ENCODE assay signal across 24 cellular contexts in the genomic region with DNA sequence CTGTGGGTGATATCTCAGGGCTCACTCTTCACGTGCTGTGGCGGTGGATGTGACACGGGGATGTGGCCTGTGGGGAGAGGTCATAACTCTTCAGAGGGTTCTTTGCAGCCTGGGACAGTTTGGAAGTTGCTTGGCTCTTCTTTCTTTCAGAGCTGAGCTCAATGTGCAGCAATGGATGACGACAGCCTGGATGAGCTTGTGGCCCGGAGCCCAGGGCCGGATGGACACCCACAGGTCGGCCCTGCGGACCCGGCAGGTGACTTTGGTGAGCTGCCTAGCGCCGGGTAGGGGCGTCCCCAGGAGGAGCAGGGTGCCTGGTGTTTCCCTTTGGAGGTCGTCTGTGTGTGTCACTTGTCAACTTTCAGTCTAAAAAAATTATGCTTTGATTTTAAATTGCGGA. TPM values are rescaled to one million over a fixed set of nuclear protein-coding genes. Genes with fewer than 3 reads are reported as not detected.
DNase-seq lines count a peak whose midpoint lies in the region; ATAC-seq and TF ChIP-seq lines count a peak whose summit lies in the region.
"Had no signal": no experiment of that assay in that cellular context is flagged by ENCODE, and none has a peak within 500 bp of the region (broad histone marks: within the 10 kb centered on the region; RNA-seq: fewer than 3 reads in every experiment).

No MANE protein-coding gene starts in this region.

- H3K9me3 ChIP-seq in gastrocnemius medialis: no peaks in the 10 kb centered on the region
- H3K9me3 ChIP-seq: BLaER1, heart right ventricle, vagina had no signal

- no peaks in the 10 kb centered on the region for H3K27me3 Mint-ChIP-seq in activated CD8-positive, alpha-beta T cell treated with anti-CD3 and anti-CD28 coated beads, Interleukin-2, amount 10 ng/mL, durations not matched to agents 7 days and 5 days (ENCODE audit: low read depth)
- H3K27me3 Mint-ChIP-seq in activated CD8-positive, alpha-beta T cell treated with anti-CD3 and anti-CD28 coated beads for 36 hours: no peaks in the 10 kb centered on the region
- H3K27me3 Mint-ChIP-seq in endothelial cell (ENCODE audit: unreplicated experiment) (peaks cover 5% of the 10 kb centered on the region), neural crest cell (ENCODE audit: low read depth) (peaks cover 3% of the 10 kb centered on the region)
- no peaks in the 10 kb centered on the region for H3K27me3 Mint-ChIP-seq in activated naive CD4-positive, alpha-beta T cell treated with anti-CD3 and anti-CD28 coated beads for 36 hours (ENCODE audit: low read depth)

- H3K4me3 ChIP-seq in gastrocnemius medialis: no peak overlapping the region
- H3K4me3 ChIP-seq: BLaER1, heart right ventricle, vagina had no signal

- no peak for TF ChIP-seq POLR2A in gastrocnemius medialis (IDR thresholded peaks at IDR 0.05)

- H3K9me3 Mint-ChIP-seq in activated CD8-positive, alpha-beta T cell treated with anti-CD3 and anti-CD28 coated beads, Interleukin-2, amount 10 ng/mL, durations not matched to agents 7 days and 5 days (ENCODE audit: insufficient read depth): no peaks in the 10 kb centered on the region
- H3K9me3 Mint-ChIP-seq in activated CD8-positive, alpha-beta T cell treated with anti-CD3 and anti-CD28 coated beads for 36 hours: no peaks in the 10 kb centered on the region
- H3K9me3 Mint-ChIP-seq in endothelial cell (ENCODE audit: unreplicated experiment) (no peaks in the 10 kb centered on the region), neural crest cell (no peaks in the 10 kb centered on the region)
- no peaks in the 10 kb centered on the region for H3K9me3 Mint-ChIP-seq in activated naive CD4-positive, alpha-beta T cell treated with anti-CD3 and anti-CD28 coated beads for 36 hours
- H3K9me3 Mint-ChIP-seq: immature natural killer cell had no signal

- no peak for DNase-seq in activated CD8-positive, alpha-beta T cell treated with anti-CD3 and anti-CD28 coated beads, Interleukin-2, amount 10 ng/mL, durations not matched to agents 7 days and 5 days
- DNase-seq in activated CD8-positive, alpha-beta T cell treated with anti-CD3 and anti-CD28 coated beads for 36 hours: no peak
- DNase-seq in RWPE1 (ENCODE audit: low spot score) (no peak), endothelial cell (ENCODE audit: low spot score) (no peak), neural crest cell (ENCODE audit: low read depth, low spot score) (no peak), gastrocnemius medialis (no peak)
- no peak for DNase-seq in activated naive CD4-positive, alpha-beta T cell treated with anti-CD3 and anti-CD28 coated beads for 36 hours
- DNase-seq: activated effector memory CD4-positive, alpha-beta T cell treated with Interleukin-2 at 50 U/mL for 16 hours; heart right ventricle; Karpas-422; NCI-H1092; NCI-H2081; NCI-H524; stimulated activated CD4-positive, alpha-beta T cell treated with anti-CD3 and anti-CD28 coated beads, Interleukin-4, amount 100 ng/mL, for 24 hours; substantia nigra had no signal

- H3K4me1 ChIP-seq in gastrocnemius medialis: peaks cover 36 to 52% of the 10 kb centered on the region in 2 donors

- intact Hi-C loops in activated CD8-positive, alpha-beta T cell treated with anti-CD3 and anti-CD28 coated beads for 36 hours (cut with micrococcal nuclease): no loop called here
- intact Hi-C loops in gastrocnemius medialis (cut with DNase I; ENCODE audit: low total_unique reads): no loop called here
- intact Hi-C loops in activated naive CD4-positive, alpha-beta T cell treated with anti-CD3 and anti-CD28 coated beads for 36 hours (cut with micrococcal nuclease): no loop called here

- POLR2A ChIA-PET in activated CD8-positive, alpha-beta T cell treated with anti-CD3 and anti-CD28 coated beads, Interleukin-2, amount 10 ng/mL, durations not matched to agents 7 days and 5 days (lab: Charles Lee): interaction anchor here (0.9 kb wide), 1 partner anchor 202 kb away, joined by 3 read pairs; no protein-coding TSS in a partner anchor
- POLR2A ChIA-PET in activated CD8-positive, alpha-beta T cell treated with anti-CD3 and anti-CD28 coated beads for 36 hours (lab: Charles Lee): interaction anchor here (1.0 kb wide), 1 partner anchor 15 kb away, joined by 3 read pairs; no protein-coding TSS in a partner anchor
- POLR2A ChIA-PET in RWPE1 (lab: Yijun Ruan, JAX; ENCODE audit: low non-redundant PET): interaction anchor here (0.7 kb wide), 1 partner anchor 205 kb away, joined by 3 read pairs; no protein-coding TSS in a partner anchor

- no peaks in the 10 kb centered on the region for H3K27me3 ChIP-seq in gastrocnemius medialis
- H3K27me3 ChIP-seq: BLaER1, heart right ventricle, vagina had no signal

- in situ Hi-C loops in gastrocnemius medialis (cut with MboI; ENCODE audit: low sequenced_read_pairs in 4 of 4): no loop called here

- peaks cover 47% of the 10 kb centered on the region for H3K4me1 Mint-ChIP-seq in activated CD8-positive, alpha-beta T cell treated with anti-CD3 and anti-CD28 coated beads, Interleukin-2, amount 10 ng/mL, durations not matched to agents 7 days and 5 days (ENCODE audit: low read depth)
- H3K4me1 Mint-ChIP-seq in activated CD8-positive, alpha-beta T cell treated with anti-CD3 and anti-CD28 coated beads for 36 hours (ENCODE audit: low read depth): peaks cover 38% of the 10 kb centered on the region
- peaks cover 15% of the 10 kb centered on the region for H3K4me1 Mint-ChIP-seq in endothelial cell (ENCODE audit: unreplicated experiment)
- peaks cover 22% of the 10 kb centered on the region for H3K4me1 Mint-ChIP-seq in neural crest cell
- H3K4me1 Mint-ChIP-seq in activated naive CD4-positive, alpha-beta T cell treated with anti-CD3 and anti-CD28 coated beads for 36 hours (ENCODE audit: low read depth): peaks cover 44% of the 10 kb centered on the region

- no peak overlapping the region for H3K4me3 Mint-ChIP-seq in activated CD8-positive, alpha-beta T cell treated with anti-CD3 and anti-CD28 coated beads, Interleukin-2, amount 10 ng/mL, durations not matched to agents 7 days and 5 days
- no peak overlapping the region for H3K4me3 Mint-ChIP-seq in activated CD8-positive, alpha-beta T cell treated with anti-CD3 and anti-CD28 coated beads for 36 hours
- no peak overlapping the region for H3K4me3 Mint-ChIP-seq in endothelial cell (ENCODE audit: unreplicated experiment)
- peak overlapping the region; percentile 61 for H3K4me3 Mint-ChIP-seq in neural crest cell
- no peak overlapping the region for H3K4me3 Mint-ChIP-seq in activated naive CD4-positive, alpha-beta T cell treated with anti-CD3 and anti-CD28 coated beads for 36 hours

- H3K27ac ChIP-seq in RWPE1: peak overlapping the region; percentile 94
- no peak overlapping the region for H3K27ac ChIP-seq in gastrocnemius medialis
- H3K27ac ChIP-seq: BLaER1, vagina, VCaP had no signal

- H3K27ac Mint-ChIP-seq in activated CD8-positive, alpha-beta T cell treated with anti-CD3 and anti-CD28 coated beads, Interleukin-2, amount 10 ng/mL, durations not matched to agents 7 days and 5 days: peak overlapping the region; percentile 62
- H3K27ac Mint-ChIP-seq in activated CD8-positive, alpha-beta T cell treated with anti-CD3 and anti-CD28 coated beads for 36 hours: no peak overlapping the region
- H3K27ac Mint-ChIP-seq in endothelial cell (ENCODE audit: unreplicated experiment) (peak overlapping the region; percentile 32), neural crest cell (ENCODE audit: unreplicated experiment) (no peak overlapping the region)
- H3K27ac Mint-ChIP-seq in activated naive CD4-positive, alpha-beta T cell treated with anti-CD3 and anti-CD28 coated beads for 36 hours: no peak overlapping the region

- TF ChIP-seq CTCF in activated CD8-positive, alpha-beta T cell treated with anti-CD3 and anti-CD28 coated beads for 36 hours (IDR thresholded peaks at IDR 0.05): no peak
- TF ChIP-seq CTCF in RWPE1 (conservative IDR thresholded peaks at IDR 0.05; ENCODE audit: low read depth) (no peak), endothelial cell (IDR thresholded peaks at IDR 0.05; ENCODE audit: unreplicated experiment) (no peak), neural crest cell (conservative IDR thresholded peaks at IDR 0.05) (no peak), gastrocnemius medialis (IDR thresholded peaks at IDR 0.05 in 4 of 5, conservative IDR thresholded peaks at IDR 0.05 in 1 of 5) (no peak)

- peaks cover 0 to 24% of the 10 kb centered on the region in 2 donors for H3K36me3 ChIP-seq in gastrocnemius medialis

- H3K36me3 Mint-ChIP-seq in activated CD8-positive, alpha-beta T cell treated with anti-CD3 and anti-CD28 coated beads, Interleukin-2, amount 10 ng/mL, durations not matched to agents 7 days and 5 days (ENCODE audit: low read depth): peaks cover 42% of the 10 kb centered on the region
- peaks cover 40% of the 10 kb centered on the region for H3K36me3 Mint-ChIP-seq in activated CD8-positive, alpha-beta T cell treated with anti-CD3 and anti-CD28 coated beads for 36 hours (ENCODE audit: low read depth)
- peaks cover 5% of the 10 kb centered on the region for H3K36me3 Mint-ChIP-seq in endothelial cell (ENCODE audit: low read depth, unreplicated experiment)
- H3K36me3 Mint-ChIP-seq in neural crest cell (ENCODE audit: low read depth): no peaks in the 10 kb centered on the region
- H3K36me3 Mint-ChIP-seq in activated naive CD4-positive, alpha-beta T cell treated with anti-CD3 and anti-CD28 coated beads for 36 hours (ENCODE audit: low read depth): peaks cover 18% of the 10 kb centered on the region

- no peak for ATAC-seq in activated CD8-positive, alpha-beta T cell treated with anti-CD3 and anti-CD28 coated beads, Interleukin-2, amount 10 ng/mL, durations not matched to agents 7 days and 5 days
- no peak for ATAC-seq in activated CD8-positive, alpha-beta T cell treated with anti-CD3 and anti-CD28 coated beads for 36 hours
- ATAC-seq in GM18867 (IDR thresholded peaks at IDR 0.05; ENCODE audit: unreplicated experiment) (no peak), gastrocnemius medialis (no peak)

- CTCF ChIA-PET in activated CD8-positive, alpha-beta T cell treated with anti-CD3 and anti-CD28 coated beads, Interleukin-2, amount 10 ng/mL, durations not matched to agents 7 days and 5 days (lab: Charles Lee): no interaction called here
- CTCF ChIA-PET in activated CD8-positive, alpha-beta T cell treated with anti-CD3 and anti-CD28 coated beads for 36 hours (lab: Charles Lee): no interaction called here
- CTCF ChIA-PET in RWPE1 (lab: Yijun Ruan, JAX): no interaction called here
- CTCF ChIA-PET in activated naive CD4-positive, alpha-beta T cell treated with anti-CD3 and anti-CD28 coated beads for 36 hours (lab: Charles Lee): no interaction called here

RNA-seq across cellular contexts. Expression of gene PHRF1, which starts 5.1 kb away (rescaled TPM):
- total RNA-seq in activated CD8-positive, alpha-beta T cell treated with anti-CD3 and anti-CD28 coated beads, Interleukin-2, amount 10 ng/mL, durations not matched to agents 7 days and 5 days: 10 to 100 TPM; 53.7 to 58.1 TPM
- total RNA-seq in activated CD8-positive, alpha-beta T cell treated with anti-CD3 and anti-CD28 coated beads for 36 hours: 10 to 100 TPM; 43.1 to 44.5 TPM
- total RNA-seq in endothelial cell (ENCODE audit: unreplicated experiment) (29.5 TPM), neural crest cell (52.3 TPM in 2 replicates), gastrocnemius medialis (10 to 100 TPM in 3 of 4 donors, 1 to 10 TPM in 1; 9.2 to 22.6 (median 20.8) TPM)
- 10 to 100 TPM; 25.6 to 26.1 TPM for total RNA-seq in activated naive CD4-positive, alpha-beta T cell treated with anti-CD3 and anti-CD28 coated beads for 36 hours

RNA-seq across cellular contexts. Expression of gene RASSF7, which starts 20.6 kb away (rescaled TPM):
- 10 to 100 TPM; 32.2 to 36.1 TPM for total RNA-seq in activated CD8-positive, alpha-beta T cell treated with anti-CD3 and anti-CD28 coated beads, Interleukin-2, amount 10 ng/mL, durations not matched to agents 7 days and 5 days
- total RNA-seq in activated CD8-positive, alpha-beta T cell treated with anti-CD3 and anti-CD28 coated beads for 36 hours: 10 to 100 TPM; 16.8 to 17.3 TPM
- 8.9 TPM for total RNA-seq in endothelial cell (ENCODE audit: unreplicated experiment)
- total RNA-seq in neural crest cell: 7.3 and 7.4 TPM in 2 replicates
- total RNA-seq in gastrocnemius medialis: 1 to 10 TPM in 1 of 4 donors, under 1 TPM in 3; 0.56 to 2.4 (median 0.70) TPM
- 1 to 10 TPM; 8.3 to 9.9 TPM for total RNA-seq in activated naive CD4-positive, alpha-beta T cell treated with anti-CD3 and anti-CD28 coated beads for 36 hours

RNA-seq across cellular contexts. Expression of gene LMNTD2, which starts 20.8 kb away (rescaled TPM):
- total RNA-seq in activated CD8-positive, alpha-beta T cell treated with anti-CD3 and anti-CD28 coated beads, Interleukin-2, amount 10 ng/mL, durations not matched to agents 7 days and 5 days: under 1 TPM; 0.34 to 0.81 TPM
- 1 to 10 TPM in 1 of 2 experiments, under 1 TPM in 1; 0.88 to 1.3 TPM for total RNA-seq in activated CD8-positive, alpha-beta T cell treated with anti-CD3 and anti-CD28 coated beads for 36 hours
- total RNA-seq in endothelial cell (ENCODE audit: unreplicated experiment) (4.2 TPM), neural crest cell (1.8 and 2.2 TPM in 2 replicates), gastrocnemius medialis (1 to 10 TPM in 1 of 4 donors, under 1 TPM in 1, not detected in 2; 0.13 to 1.5 TPM)
- 1 to 10 TPM; 4.5 to 5.2 TPM for total RNA-seq in activated naive CD4-positive, alpha-beta T cell treated with anti-CD3 and anti-CD28 coated beads for 36 hours

RNA-seq across cellular contexts. Expression of gene IRF7, which starts 34.4 kb away (rescaled TPM):
- total RNA-seq in activated CD8-positive, alpha-beta T cell treated with anti-CD3 and anti-CD28 coated beads, Interleukin-2, amount 10 ng/mL, durations not matched to agents 7 days and 5 days: 100 to 1,000 TPM; 120 to 136 TPM
- total RNA-seq in activated CD8-positive, alpha-beta T cell treated with anti-CD3 and anti-CD28 coated beads for 36 hours: 10 to 100 TPM; 34.6 to 37.5 TPM
- total RNA-seq in endothelial cell (ENCODE audit: unreplicated experiment) (11.6 TPM), neural crest cell (10.2 and 11.4 TPM in 2 replicates), gastrocnemius medialis (10 to 100 TPM; 15.5 to 37.1 (median 26.3) TPM)
- total RNA-seq in activated naive CD4-positive, alpha-beta T cell treated with anti-CD3 and anti-CD28 coated beads for 36 hours: 10 to 100 TPM; 83.2 to 92.7 TPM

RNA-seq across cellular contexts. Expression of gene CDHR5, which starts 43.4 kb away (rescaled TPM):
- not detected for total RNA-seq in activated CD8-positive, alpha-beta T cell treated with anti-CD3 and anti-CD28 coated beads, Interleukin-2, amount 10 ng/mL, durations not matched to agents 7 days and 5 days
- not detected for total RNA-seq in activated CD8-positive, alpha-beta T cell treated with anti-CD3 and anti-CD28 coated beads for 36 hours
- not detected for total RNA-seq in endothelial cell (ENCODE audit: unreplicated experiment)
- not detected in 2 replicates for total RNA-seq in neural crest cell
- 1 to 10 TPM in 1 of 4 donors, under 1 TPM in 1, not detected in 2; 0.95 to 1.8 TPM for total RNA-seq in gastrocnemius medialis
- not detected for total RNA-seq in activated naive CD4-positive, alpha-beta T cell treated with anti-CD3 and anti-CD28 coated beads for 36 hours
- total RNA-seq: A673, fibroblast of lung, heart right ventricle, lung microvascular endothelial cell, myocyte, vagina had no signal

Comparison
In these comparisons a context has a peak if more than half of its experiments do, and no peak if none do; other contexts are left out.
1. H3K27ac Mint-ChIP-seq: peak in activated CD8-positive, alpha-beta T cell treated with anti-CD3 and anti-CD28 coated beads, Interleukin-2, amount 10 ng/mL, durations not matched to agents 7 days and 5 days (single experiment) and endothelial cell (single experiment); none in activated CD8-positive, alpha-beta T cell treated with anti-CD3 and anti-CD28 coated beads for 36 hours (single experiment), neural crest cell (single experiment) and activated naive CD4-positive, alpha-beta T cell treated with anti-CD3 and anti-CD28 coated beads for 36 hours (single experiment).